Comparison of ENCODE assay signal across 24 cellular contexts in the genomic region with DNA sequence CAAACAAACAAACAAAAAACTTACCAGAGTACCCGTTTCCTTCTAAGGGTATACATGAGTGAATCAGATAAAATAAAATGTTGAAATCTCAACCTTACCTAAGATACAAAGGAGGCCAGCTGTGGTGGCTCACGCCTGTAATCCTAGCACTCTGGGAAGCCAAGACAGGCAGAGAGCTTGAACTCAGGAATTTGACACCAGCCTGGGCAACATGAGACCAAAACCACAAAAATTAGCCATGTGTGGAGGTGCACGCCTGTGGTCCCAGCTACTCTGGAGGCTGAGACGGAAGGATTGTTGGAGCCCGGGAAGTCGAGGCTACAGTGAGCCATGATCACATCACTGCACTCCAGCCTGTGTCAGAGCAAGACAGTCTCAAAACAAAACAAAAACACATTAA.
"Had no signal": no experiment of that assay in that cellular context is flagged by ENCODE, and none has a peak within 500 bp of the region (broad histone marks: within the 10 kb centered on the region; RNA-seq: fewer than 3 reads in every experiment).

No MANE protein-coding gene starts in this region.

- H3K4me3 ChIP-seq: breast epithelium, colonic mucosa, dorsolateral prefrontal cortex, esophagus muscularis mucosa, gastrocnemius medialis, ovary had no signal

- H3K9me3 ChIP-seq: breast epithelium, colonic mucosa, esophagus muscularis mucosa, gastrocnemius medialis, neutrophil, ovary had no signal

- H3K27ac ChIP-seq: breast epithelium, colonic mucosa, dorsolateral prefrontal cortex, esophagus muscularis mucosa, gastrocnemius medialis, neutrophil, ovary had no signal

- H3K4me1 ChIP-seq: breast epithelium, colonic mucosa, esophagus muscularis mucosa, gastrocnemius medialis had no signal

- ATAC-seq: activated CD8-positive, alpha-beta memory T cell treated with anti-CD3 and anti-CD28 coated beads, Interleukin-2, amount 10 ng/mL, durations not matched to agents 7 days and 5 days; effector memory CD8-positive, alpha-beta T cell; left cardiac atrium; right cardiac atrium; stimulated activated memory B cell treated with anti-CD40 and anti-IgM and Interleukin-4, amounts not matched to agents 10 μg/mL and 1 μg/mL and 100 μg/mL, for 72 hours had no signal

- H3K27me3 ChIP-seq: breast epithelium, colonic mucosa, dorsolateral prefrontal cortex, esophagus muscularis mucosa, gastrocnemius medialis, neutrophil, ovary had no signal

- H3K36me3 ChIP-seq: ovary had no signal

- H3K27me3 Mint-ChIP-seq: activated CD4-positive, alpha-beta memory T cell treated with anti-CD3 and anti-CD28 coated beads, Interleukin-2, amount 10 ng/mL, durations not matched to agents 7 days and 5 days; activated CD4-positive, alpha-beta T cell treated with anti-CD3 and anti-CD28 coated beads, Interleukin-2, amount 10 ng/mL, durations not matched to agents 24 days and 14 days; activated CD8-positive, alpha-beta memory T cell treated with anti-CD3 and anti-CD28 coated beads, Interleukin-2, amount 10 ng/mL, durations not matched to agents 7 days and 5 days; activated naive CD4-positive, alpha-beta T cell treated with anti-CD3 and anti-CD28 coated beads, Interleukin-2, amount 50 U/mL, for 24 hours; central memory CD8-positive, alpha-beta T cell; effector memory CD8-positive, alpha-beta T cell; memory B cell; stimulated activated memory B cell treated with anti-CD40 and anti-IgM and Interleukin-4, amounts not matched to agents 10 μg/mL and 1 μg/mL and 100 μg/mL, for 72 hours had no signal

- H3K9me3 Mint-ChIP-seq: activated CD4-positive, alpha-beta memory T cell treated with anti-CD3 and anti-CD28 coated beads, Interleukin-2, amount 10 ng/mL, durations not matched to agents 7 days and 5 days; activated CD4-positive, alpha-beta T cell treated with anti-CD3 and anti-CD28 coated beads, Interleukin-2, amount 10 ng/mL, durations not matched to agents 24 days and 14 days; activated naive CD4-positive, alpha-beta T cell treated with anti-CD3 and anti-CD28 coated beads, Interleukin-2, amount 50 U/mL, for 24 hours; central memory CD8-positive, alpha-beta T cell; effector memory CD8-positive, alpha-beta T cell; memory B cell; nephron; stimulated activated memory B cell treated with anti-CD40 and anti-IgM and Interleukin-4, amounts not matched to agents 10 μg/mL and 1 μg/mL and 100 μg/mL, for 72 hours had no signal

- H3K4me1 Mint-ChIP-seq: activated naive CD4-positive, alpha-beta T cell treated with anti-CD3 and anti-CD28 coated beads, Interleukin-2, amount 50 U/mL, for 24 hours; central memory CD8-positive, alpha-beta T cell; memory B cell; nephron; stimulated activated memory B cell treated with anti-CD40 and anti-IgM and Interleukin-4, amounts not matched to agents 10 μg/mL and 1 μg/mL and 100 μg/mL, for 72 hours had no signal

- H3K4me3 Mint-ChIP-seq: activated CD4-positive, alpha-beta memory T cell treated with anti-CD3 and anti-CD28 coated beads, Interleukin-2, amount 10 ng/mL, durations not matched to agents 7 days and 5 days; activated CD4-positive, alpha-beta T cell treated with anti-CD3 and anti-CD28 coated beads, Interleukin-2, amount 10 ng/mL, durations not matched to agents 24 days and 14 days; activated CD8-positive, alpha-beta memory T cell treated with anti-CD3 and anti-CD28 coated beads, Interleukin-2, amount 10 ng/mL, durations not matched to agents 7 days and 5 days; activated naive CD4-positive, alpha-beta T cell treated with anti-CD3 and anti-CD28 coated beads, Interleukin-2, amount 50 U/mL, for 24 hours; central memory CD8-positive, alpha-beta T cell; effector memory CD8-positive, alpha-beta T cell; memory B cell; nephron; stimulated activated memory B cell treated with anti-CD40 and anti-IgM and Interleukin-4, amounts not matched to agents 10 μg/mL and 1 μg/mL and 100 μg/mL, for 72 hours had no signal

- H3K27ac Mint-ChIP-seq: activated CD4-positive, alpha-beta memory T cell treated with anti-CD3 and anti-CD28 coated beads, Interleukin-2, amount 10 ng/mL, durations not matched to agents 7 days and 5 days; activated CD4-positive, alpha-beta T cell treated with anti-CD3 and anti-CD28 coated beads, Interleukin-2, amount 10 ng/mL, durations not matched to agents 24 days and 14 days; activated CD8-positive, alpha-beta memory T cell treated with anti-CD3 and anti-CD28 coated beads, Interleukin-2, amount 10 ng/mL, durations not matched to agents 7 days and 5 days; activated naive CD4-positive, alpha-beta T cell treated with anti-CD3 and anti-CD28 coated beads, Interleukin-2, amount 50 U/mL, for 24 hours; effector memory CD8-positive, alpha-beta T cell; memory B cell; nephron; stimulated activated memory B cell treated with anti-CD40 and anti-IgM and Interleukin-4, amounts not matched to agents 10 μg/mL and 1 μg/mL and 100 μg/mL, for 72 hours had no signal

- DNase-seq: activated CD4-positive, alpha-beta memory T cell treated with anti-CD3 and anti-CD28 coated beads, Interleukin-2, amount 10 ng/mL, durations not matched to agents 7 days and 5 days; activated CD4-positive, alpha-beta T cell treated with anti-CD3 and anti-CD28 coated beads, Interleukin-2, amount 10 ng/mL, durations not matched to agents 24 days and 14 days; activated CD8-positive, alpha-beta memory T cell treated with anti-CD3 and anti-CD28 coated beads, Interleukin-2, amount 10 ng/mL, durations not matched to agents 7 days and 5 days; activated gamma-delta T cell; activated T-cell treated with anti-CD3 and anti-CD28 coated beads for 4 hours; colonic mucosa; effector memory CD8-positive, alpha-beta T cell; gastrocnemius medialis; head of caudate nucleus; hypothalamus; left cardiac atrium; right cardiac atrium; stimulated activated CD4-positive, alpha-beta T cell treated with anti-CD3 and anti-CD28 coated beads, Interleukin-2, amount 100 ng/mL, for 24 hours; trophoblast cell had no signal
